18 cellular contexts compared by ENCODE assay signal in genomic region chr2:233365861-233366520, GRCh38. TPM values are rescaled to one million over a fixed set of nuclear protein-coding genes. Genes with fewer than 3 reads are reported as not detected.
DNase-seq lines count a peak whose midpoint lies in the region; ATAC-seq and TF ChIP-seq lines count a peak whose summit lies in the region.
"Had no signal": no experiment of that assay in that cellular context is flagged by ENCODE, and none has a peak within 500 bp of the region (broad histone marks: within the 10 kb centered on the region; RNA-seq: fewer than 3 reads in every experiment).

No MANE protein-coding gene starts in this region.

- no peak for ATAC-seq in activated naive CD4-positive, alpha-beta T cell treated with anti-CD3 and anti-CD28 coated beads, Interleukin-2, amount 50 U/mL, for 72 hours
- ATAC-seq in activated CD8-positive, alpha-beta T cell treated with anti-CD3 and anti-CD28 coated beads for 36 hours = no peak
- ATAC-seq in memory B cell (ENCODE audit: low read depth) (no peak), HG02870 (IDR thresholded peaks at IDR 0.05; ENCODE audit: unreplicated experiment) (no peak), HG02798 (IDR thresholded peaks at IDR 0.05; ENCODE audit: poor library complexity, unreplicated experiment) (no peak)

- H2BK15ac ChIP-seq in mesenchymal stem cell (ENCODE audit: low read depth, poor library complexity, severe bottlenecking) = no peak overlapping the region

- peaks cover 4 to 13% of the 10 kb centered on the region in 2 donors for H3K36me3 Mint-ChIP-seq in activated naive CD4-positive, alpha-beta T cell treated with anti-CD3 and anti-CD28 coated beads, Interleukin-2, amount 50 U/mL, for 72 hours
- peaks cover 42% of the 10 kb centered on the region for H3K36me3 Mint-ChIP-seq in activated CD8-positive, alpha-beta T cell treated with anti-CD3 and anti-CD28 coated beads for 36 hours (ENCODE audit: low read depth)
- H3K36me3 Mint-ChIP-seq in memory B cell = peaks cover 24% of the 10 kb centered on the region
- peaks cover 63% of the 10 kb centered on the region for H3K36me3 Mint-ChIP-seq in stimulated activated naive CD8-positive, alpha-beta T cell treated with anti-CD3 and anti-CD28 coated beads, Interleukin-15, Interleukin-2, amounts not matched to agents 100 ng/mL and 50 ng/mL, for 24 hours (ENCODE audit: low read depth)

- no peak overlapping the region for H2AK5ac ChIP-seq in mesenchymal stem cell (ENCODE audit: low read length, severe bottlenecking)

- H3K9me3 ChIP-seq in mesenchymal stem cell (ENCODE audit: control insufficient read depth, low read length) = no peaks in the 10 kb centered on the region

- peaks cover 60% of the 10 kb centered on the region for H3K4me1 Mint-ChIP-seq in activated CD8-positive, alpha-beta T cell treated with anti-CD3 and anti-CD28 coated beads for 36 hours (ENCODE audit: low read depth)
- H3K4me1 Mint-ChIP-seq in memory B cell = peaks cover 40% of the 10 kb centered on the region
- peaks cover 79% of the 10 kb centered on the region for H3K4me1 Mint-ChIP-seq in stimulated activated naive CD8-positive, alpha-beta T cell treated with anti-CD3 and anti-CD28 coated beads, Interleukin-15, Interleukin-2, amounts not matched to agents 100 ng/mL and 50 ng/mL, for 24 hours (ENCODE audit: low read depth)

- H3K27ac ChIP-seq in mesenchymal stem cell (ENCODE audit: low read length, poor library complexity, severe bottlenecking) = no peak overlapping the region
- H3K27ac ChIP-seq: thoracic aorta had no signal

- H3K27me3 ChIP-seq in mesenchymal stem cell (ENCODE audit: control insufficient read depth in 1 of 2, insufficient read depth in 1 of 2, low read length in 2 of 2) = no peaks in the 10 kb centered on the region

- no peak overlapping the region for H3K14ac ChIP-seq in mesenchymal stem cell (ENCODE audit: low read length in 2 of 2)

- no peak overlapping the region for H2AFZ ChIP-seq in mesenchymal stem cell (ENCODE audit: low read depth, low read length)

- no peak for DNase-seq in activated naive CD4-positive, alpha-beta T cell treated with anti-CD3 and anti-CD28 coated beads, Interleukin-2, amount 50 U/mL, for 72 hours (ENCODE audit: low spot score in 2 of 2)
- DNase-seq in activated naive CD4-positive, alpha-beta T cell (lab: John Stamatoyannopoulos, UW) = no peak
- DNase-seq in activated CD8-positive, alpha-beta T cell treated with anti-CD3 and anti-CD28 coated beads for 36 hours = no peak
- DNase-seq in memory B cell (ENCODE audit: low spot score in 2 of 2) (no peak), mesenchymal stem cell (no peak)
- DNase-seq: activated CD4-positive, alpha-beta T cell treated with anti-CD3 and anti-CD28 coated beads, Interleukin-2, amount 50 U/mL, for 4 hours; foreskin melanocyte; mesendoderm; NCI-H1417; NCI-H524 treated with DMSO at 0.1 percent for 48 hours; SHP77 had no signal

- H2BK120ac ChIP-seq in mesenchymal stem cell (ENCODE audit: low read depth, low read length) = no peak overlapping the region

- peak overlapping the region; percentile 5 to 32 for H3K27ac Mint-ChIP-seq in activated naive CD4-positive, alpha-beta T cell treated with anti-CD3 and anti-CD28 coated beads, Interleukin-2, amount 50 U/mL, for 72 hours
- H3K27ac Mint-ChIP-seq in activated CD8-positive, alpha-beta T cell treated with anti-CD3 and anti-CD28 coated beads for 36 hours = peak overlapping the region; percentile 69
- H3K27ac Mint-ChIP-seq in memory B cell = peak overlapping the region; percentile 55
- H3K27ac Mint-ChIP-seq in stimulated activated naive CD8-positive, alpha-beta T cell treated with anti-CD3 and anti-CD28 coated beads, Interleukin-15, Interleukin-2, amounts not matched to agents 100 ng/mL and 50 ng/mL, for 24 hours = peak overlapping the region; percentile 57

- no peak overlapping the region for H2BK5ac ChIP-seq in mesenchymal stem cell (ENCODE audit: low read depth, low read length, poor library complexity, severe bottlenecking)

- intact Hi-C loops in activated CD8-positive, alpha-beta T cell treated with anti-CD3 and anti-CD28 coated beads for 36 hours (cut with micrococcal nuclease) = no loop called here

- H3K27me3 Mint-ChIP-seq in activated CD8-positive, alpha-beta T cell treated with anti-CD3 and anti-CD28 coated beads for 36 hours = no peaks in the 10 kb centered on the region
- H3K27me3 Mint-ChIP-seq in memory B cell = no peaks in the 10 kb centered on the region
- H3K27me3 Mint-ChIP-seq in stimulated activated naive CD8-positive, alpha-beta T cell treated with anti-CD3 and anti-CD28 coated beads, Interleukin-15, Interleukin-2, amounts not matched to agents 100 ng/mL and 50 ng/mL, for 24 hours = no peaks in the 10 kb centered on the region

- peaks cover 35% of the 10 kb centered on the region for H3K79me1 ChIP-seq in mesenchymal stem cell (replicated peaks; ENCODE audit: low read length, poor library complexity, severe bottlenecking)

- H4K8ac ChIP-seq in mesenchymal stem cell (ENCODE audit: low read length) = no peak overlapping the region

- 97% methylated on average over 6 of the region's 6 CpGs for WGBS in mesenchymal stem cell

- no peak overlapping the region for H3K9ac ChIP-seq in mesenchymal stem cell (ENCODE audit: low read length)

- H3K4me1 ChIP-seq in mesenchymal stem cell (ENCODE audit: control insufficient read depth, insufficient read depth, low read depth, low read length) = no peaks in the 10 kb centered on the region

- no peak overlapping the region for H3K4me3 Mint-ChIP-seq in activated CD8-positive, alpha-beta T cell treated with anti-CD3 and anti-CD28 coated beads for 36 hours
- no peak overlapping the region for H3K4me3 Mint-ChIP-seq in memory B cell
- no peak overlapping the region for H3K4me3 Mint-ChIP-seq in stimulated activated naive CD8-positive, alpha-beta T cell treated with anti-CD3 and anti-CD28 coated beads, Interleukin-15, Interleukin-2, amounts not matched to agents 100 ng/mL and 50 ng/mL, for 24 hours
- H3K4me3 Mint-ChIP-seq: neural crest cell had no signal

- H3K4me3 ChIP-seq in mesenchymal stem cell (ENCODE audit: insufficient read depth in 1 of 2, low read depth in 1 of 2, low read length in 2 of 2) = no peak overlapping the region
- H3K4me3 ChIP-seq: thoracic aorta had no signal

- CTCF ChIA-PET in activated CD8-positive, alpha-beta T cell treated with anti-CD3 and anti-CD28 coated beads for 36 hours (lab: Charles Lee) = interaction anchor here (0.9 to 2.5 kb wide), 4 partner anchors 9 to 132 kb away, joined by 3 to 6 read pairs (median 4); no protein-coding TSS in a partner anchor

- no peak overlapping the region for H3K18ac ChIP-seq in mesenchymal stem cell (ENCODE audit: low read depth in 1 of 2, low read length in 2 of 2)

- no peak overlapping the region for H4K91ac ChIP-seq in mesenchymal stem cell (ENCODE audit: low read length)

- H2BK12ac ChIP-seq in mesenchymal stem cell (ENCODE audit: low read length in 2 of 2) = no peak overlapping the region

- H3K23ac ChIP-seq in mesenchymal stem cell (ENCODE audit: low read length in 2 of 2) = no peak overlapping the region

- POLR2A ChIA-PET in activated CD8-positive, alpha-beta T cell treated with anti-CD3 and anti-CD28 coated beads for 36 hours (lab: Charles Lee) = interaction anchor here (0.6 to 1.8 kb wide), 7 partner anchors 12 to 296 kb away, joined by 3 to 7 read pairs (median 4); no protein-coding TSS in a partner anchor

- H3K36me3 ChIP-seq in mesenchymal stem cell (ENCODE audit: control insufficient read depth in 1 of 2, insufficient read depth in 2 of 2, low read depth in 1 of 2, low read length in 2 of 2) = peaks cover 2 to 5% of the 10 kb centered on the region in 2 experiments
- H3K36me3 ChIP-seq: thoracic aorta had no signal

- no peak overlapping the region for H3K4ac ChIP-seq in mesenchymal stem cell (ENCODE audit: low read depth in 1 of 2, low read length in 2 of 2)

- no peak for TF ChIP-seq CTCF in activated CD8-positive, alpha-beta T cell treated with anti-CD3 and anti-CD28 coated beads for 36 hours (IDR thresholded peaks at IDR 0.05)

- H3K4me2 ChIP-seq in mesenchymal stem cell (ENCODE audit: low read length, poor library complexity, severe bottlenecking) = no peak overlapping the region

- H3K9me3 Mint-ChIP-seq in activated naive CD4-positive, alpha-beta T cell treated with anti-CD3 and anti-CD28 coated beads, Interleukin-2, amount 50 U/mL, for 72 hours = peaks cover 3 to 4% of the 10 kb centered on the region in 2 donors
- H3K9me3 Mint-ChIP-seq in activated CD8-positive, alpha-beta T cell treated with anti-CD3 and anti-CD28 coated beads for 36 hours = peaks cover 6% of the 10 kb centered on the region
- peaks cover 7% of the 10 kb centered on the region for H3K9me3 Mint-ChIP-seq in memory B cell
- no peaks in the 10 kb centered on the region for H3K9me3 Mint-ChIP-seq in stimulated activated naive CD8-positive, alpha-beta T cell treated with anti-CD3 and anti-CD28 coated beads, Interleukin-15, Interleukin-2, amounts not matched to agents 100 ng/mL and 50 ng/mL, for 24 hours

RNA-seq across cellular contexts. Expression of gene DGKD, which starts 11.7 kb away (rescaled TPM):
- 10 to 100 TPM; 63.2 to 94.8 TPM for total RNA-seq in activated naive CD4-positive, alpha-beta T cell treated with anti-CD3 and anti-CD28 coated beads, Interleukin-2, amount 50 U/mL, for 72 hours
- total RNA-seq in activated CD8-positive, alpha-beta T cell treated with anti-CD3 and anti-CD28 coated beads for 36 hours = 10 to 100 TPM; 89.6 to 99.5 TPM
- polyA plus RNA-seq in mesenchymal stem cell (2013, experiment 1 of 2) = 10.4 TPM
- 7.8 TPM for polyA plus RNA-seq in mesenchymal stem cell (2013, experiment 2 of 2)

RNA-seq across cellular contexts. Expression of gene SAG, which starts 58.4 kb away (rescaled TPM):
- total RNA-seq in activated naive CD4-positive, alpha-beta T cell treated with anti-CD3 and anti-CD28 coated beads, Interleukin-2, amount 50 U/mL, for 72 hours = under 1 TPM in 1 of 2 donors, not detected in 1; 0.05 TPM
- total RNA-seq in activated CD8-positive, alpha-beta T cell treated with anti-CD3 and anti-CD28 coated beads for 36 hours = not detected
- polyA plus RNA-seq in mesenchymal stem cell (2013, experiment 1 of 2) = not detected
- not detected for polyA plus RNA-seq in mesenchymal stem cell (2013, experiment 2 of 2)
- total RNA-seq: Daoy, epithelial cell of proximal tubule, neural crest cell, thoracic aorta had no signal

Comparison
In these comparisons a context has a peak if more than half of its experiments do, and no peak if none do; other contexts are left out.
1. H3K27ac Mint-ChIP-seq: peak in every context shown above with its lines; median percentile 69 in activated CD8-positive, alpha-beta T cell treated with anti-CD3 and anti-CD28 coated beads for 36 hours; 57 in stimulated activated naive CD8-positive, alpha-beta T cell treated with anti-CD3 and anti-CD28 coated beads, Interleukin-15, Interleukin-2, amounts not matched to agents 100 ng/mL and 50 ng/mL, for 24 hours; 55 in memory B cell; 18 in activated naive CD4-positive, alpha-beta T cell treated with anti-CD3 and anti-CD28 coated beads, Interleukin-2, amount 50 U/mL, for 72 hours.